ENCODE assay signal across 13 cellular contexts in the genomic region with DNA sequence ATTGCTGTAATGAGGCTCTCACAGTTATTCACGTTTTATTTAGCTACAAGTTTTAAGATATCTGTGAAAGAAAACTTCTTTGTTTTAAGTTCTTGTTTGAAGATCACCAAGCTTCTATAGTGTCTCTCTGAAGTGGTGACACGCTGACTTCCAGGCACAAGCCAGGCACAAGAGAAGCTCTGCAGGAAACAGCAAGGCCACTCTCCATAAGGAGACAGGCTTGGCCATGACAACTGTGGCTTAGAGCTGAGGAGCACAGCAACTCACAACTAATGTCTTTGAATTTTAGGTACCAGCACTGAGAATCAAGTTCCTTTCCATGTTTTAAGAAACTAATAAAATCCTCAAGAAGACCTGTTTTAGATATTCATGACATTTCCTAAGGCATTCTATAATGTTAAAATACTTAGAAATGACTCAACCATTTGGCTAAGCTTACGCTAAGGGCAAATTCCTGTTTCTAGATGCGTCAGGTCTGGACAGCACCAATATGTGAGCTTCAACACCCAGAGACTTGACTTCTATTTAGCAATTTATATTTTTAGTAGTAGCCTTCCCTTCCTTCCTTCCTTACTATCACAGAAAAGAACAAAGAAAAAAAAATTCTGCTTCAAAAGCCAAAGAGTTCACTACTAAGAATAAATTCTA. TPM values are rescaled to one million over a fixed set of nuclear protein-coding genes. Genes with fewer than 3 reads are reported as not detected.
DNase-seq lines count a peak whose midpoint lies in the region; ATAC-seq and TF ChIP-seq lines count a peak whose summit lies in the region.
"Had no signal": no experiment of that assay in that cellular context is flagged by ENCODE, and none has a peak within 500 bp of the region (broad histone marks: within the 10 kb centered on the region; RNA-seq: fewer than 3 reads in every experiment).

No MANE protein-coding gene starts in this region.

- H3K4ac ChIP-seq in mesendoderm (ENCODE audit: low read depth, low read length), result no peak overlapping the region

- H3K18ac ChIP-seq in mesendoderm (ENCODE audit: low read length), result no peak overlapping the region

- POLR2A ChIA-PET in RWPE1 (lab: Yijun Ruan, JAX; ENCODE audit: low non-redundant PET), result no interaction called here
- POLR2A ChIA-PET in activated CD4-positive, alpha-beta T cell treated with anti-CD3 and anti-CD28 coated beads for 36 hours (lab: Charles Lee), result no interaction called here

- no peak overlapping the region for H3K4me3 Mint-ChIP-seq in endodermal cell
- no peak overlapping the region for H3K4me3 Mint-ChIP-seq in activated naive CD8-positive, alpha-beta T cell treated with anti-CD3 and anti-CD28 coated beads, Interleukin-2, amount 50 U/mL, for 24 hours
- no peak overlapping the region for H3K4me3 Mint-ChIP-seq in activated CD4-positive, alpha-beta T cell treated with anti-CD3 and anti-CD28 coated beads for 36 hours

- H2BK120ac ChIP-seq in mesendoderm (ENCODE audit: low read depth, low read length), result no peak overlapping the region

- H2AK5ac ChIP-seq in mesendoderm (ENCODE audit: low read length), result no peak overlapping the region

- H3K27me3 Mint-ChIP-seq in endodermal cell (ENCODE audit: insufficient read depth), result no peaks in the 10 kb centered on the region
- H3K27me3 Mint-ChIP-seq in activated naive CD8-positive, alpha-beta T cell treated with anti-CD3 and anti-CD28 coated beads, Interleukin-2, amount 50 U/mL, for 24 hours, result no peaks in the 10 kb centered on the region
- no peaks in the 10 kb centered on the region for H3K27me3 Mint-ChIP-seq in activated CD4-positive, alpha-beta T cell treated with anti-CD3 and anti-CD28 coated beads for 36 hours

- no peaks in the 10 kb centered on the region for H3K27me3 ChIP-seq in endodermal cell (ENCODE audit: control insufficient read depth, insufficient read depth, low read length, poor library complexity, severe bottlenecking)
- no peaks in the 10 kb centered on the region for H3K27me3 ChIP-seq in mesendoderm (ENCODE audit: insufficient read depth, low read length, poor library complexity)
- H3K27me3 ChIP-seq: testis had no signal

- DNase-seq in CD1c-positive myeloid dendritic cell (ENCODE audit: extremely low spot score) (peak; percentile 41), RWPE1 (ENCODE audit: low spot score) (peak; percentile 38), endodermal cell (no peak), mesendoderm (peak; percentile 51)
- DNase-seq in activated naive CD8-positive, alpha-beta T cell treated with anti-CD3 and anti-CD28 coated beads, Interleukin-2, amount 50 U/mL, for 24 hours, result no peak
- DNase-seq in activated CD4-positive, alpha-beta T cell treated with anti-CD3 and anti-CD28 coated beads for 36 hours, result no peak
- DNase-seq in activated CD4-positive, alpha-beta T cell treated with anti-CD3 and anti-CD28 coated beads for 4 hours, result no peak
- DNase-seq: activated gamma-delta T cell treated with Interleukin-2 at 50 U/mL for 16 hours, cerebellar nuclear complex, SHP77, testis had no signal

- H3K4me1 ChIP-seq in endodermal cell (ENCODE audit: control insufficient read depth, insufficient read depth, low read length) (no peaks in the 10 kb centered on the region), mesendoderm (ENCODE audit: control insufficient read depth, low read depth, low read length) (peaks cover 24% of the 10 kb centered on the region)

- peaks cover 6% of the 10 kb centered on the region for H3K36me3 Mint-ChIP-seq in endodermal cell (ENCODE audit: low read depth)
- H3K36me3 Mint-ChIP-seq in activated naive CD8-positive, alpha-beta T cell treated with anti-CD3 and anti-CD28 coated beads, Interleukin-2, amount 50 U/mL, for 24 hours (ENCODE audit: low read depth), result peaks cover 11% of the 10 kb centered on the region
- peaks cover 12% of the 10 kb centered on the region for H3K36me3 Mint-ChIP-seq in activated CD4-positive, alpha-beta T cell treated with anti-CD3 and anti-CD28 coated beads for 36 hours (ENCODE audit: low read depth)

- no peak overlapping the region for H3K4me3 ChIP-seq in endodermal cell (ENCODE audit: low read length)
- H3K4me3 ChIP-seq in mesendoderm (ENCODE audit: low read length), result no peak overlapping the region
- H3K4me3 ChIP-seq: prostate gland, testis had no signal

- H3K9ac ChIP-seq in endodermal cell (ENCODE audit: extremely low read depth, low read length, poor library complexity, severe bottlenecking), result no peak overlapping the region
- no peak overlapping the region for H3K9ac ChIP-seq in mesendoderm (ENCODE audit: low read length)

- H3K56ac ChIP-seq in mesendoderm (ENCODE audit: low read length), result no peak overlapping the region

- H3K9me3 ChIP-seq in endodermal cell (ENCODE audit: control insufficient read depth, low read length), result no peaks in the 10 kb centered on the region
- H3K9me3 ChIP-seq: prostate gland, testis had no signal

- H3K79me1 ChIP-seq in mesendoderm (ENCODE audit: low read length), result peaks cover 8% of the 10 kb centered on the region

- H3K23ac ChIP-seq in mesendoderm (ENCODE audit: low read length), result no peak overlapping the region

- no peak overlapping the region for H3K4me2 ChIP-seq in mesendoderm (ENCODE audit: low read length)

- WGBS in endodermal cell (ENCODE audit: insufficient coverage in 1 of 2, insufficient read length in 1 of 2), 2 experiments, result 81 to 91% methylated on average over 3 to 4 of the region's 4 CpGs
- WGBS in mesendoderm (ENCODE audit: extremely low coverage, insufficient coverage, low lambda C conversion rate), result no CpG with 5 or more reads among the region's 4 CpGs

- H3K27ac ChIP-seq in RWPE1, result peak overlapping the region; percentile 73
- H3K27ac ChIP-seq in endodermal cell (ENCODE audit: low read depth, low read length), result no peak overlapping the region
- H3K27ac ChIP-seq in mesendoderm (ENCODE audit: low read depth, low read length), result no peak overlapping the region
- H3K27ac ChIP-seq: prostate gland had no signal

- H3K4me1 Mint-ChIP-seq in endodermal cell, result peaks cover 70% of the 10 kb centered on the region
- no peaks in the 10 kb centered on the region for H3K4me1 Mint-ChIP-seq in activated naive CD8-positive, alpha-beta T cell treated with anti-CD3 and anti-CD28 coated beads, Interleukin-2, amount 50 U/mL, for 24 hours
- peaks cover under 1% of the 10 kb centered on the region for H3K4me1 Mint-ChIP-seq in activated CD4-positive, alpha-beta T cell treated with anti-CD3 and anti-CD28 coated beads for 36 hours

- no peak overlapping the region for H4K5ac ChIP-seq in mesendoderm (ENCODE audit: low read length)

- TF ChIP-seq CTCF in RWPE1 (conservative IDR thresholded peaks at IDR 0.05; ENCODE audit: low read depth) (no peak), endodermal cell (conservative IDR thresholded peaks at IDR 0.05) (no peak)

- no peak overlapping the region for H2BK5ac ChIP-seq in mesendoderm (ENCODE audit: low read length)

- H3K36me3 ChIP-seq in endodermal cell (ENCODE audit: control insufficient read depth, insufficient read depth, low read length) (peaks cover 6% of the 10 kb centered on the region), mesendoderm (ENCODE audit: control insufficient read depth, insufficient read depth, low read length) (no peaks in the 10 kb centered on the region)
- H3K36me3 ChIP-seq: prostate gland had no signal

- H3K27ac Mint-ChIP-seq in endodermal cell, result peak overlapping the region; percentile 56
- no peak overlapping the region for H3K27ac Mint-ChIP-seq in activated naive CD8-positive, alpha-beta T cell treated with anti-CD3 and anti-CD28 coated beads, Interleukin-2, amount 50 U/mL, for 24 hours
- H3K27ac Mint-ChIP-seq in activated CD4-positive, alpha-beta T cell treated with anti-CD3 and anti-CD28 coated beads for 36 hours, result no peak overlapping the region

- intact Hi-C loops in activated CD4-positive, alpha-beta T cell treated with anti-CD3 and anti-CD28 coated beads for 36 hours (cut with DNase I, micrococcal nuclease), result no loop called here

- ATAC-seq in activated naive CD8-positive, alpha-beta T cell treated with anti-CD3 and anti-CD28 coated beads, Interleukin-2, amount 50 U/mL, for 24 hours, result no peak
- ATAC-seq in activated CD4-positive, alpha-beta T cell treated with anti-CD3 and anti-CD28 coated beads for 36 hours, result no peak
- no peak for ATAC-seq in GM18867 (IDR thresholded peaks at IDR 0.05; ENCODE audit: unreplicated experiment)

- CTCF ChIA-PET in RWPE1 (lab: Yijun Ruan, JAX), result interaction anchor here (0.6 kb wide), 1 partner anchor 329 kb away, joined by 3 read pairs; no protein-coding TSS in a partner anchor
- CTCF ChIA-PET in activated CD4-positive, alpha-beta T cell treated with anti-CD3 and anti-CD28 coated beads for 36 hours (lab: Charles Lee), result interaction anchor here (0.5 kb wide), 1 partner anchor 586 kb away, joined by 3 read pairs; no protein-coding TSS in a partner anchor

- no peak overlapping the region for H4K8ac ChIP-seq in mesendoderm (ENCODE audit: low read depth, low read length)

- no peaks in the 10 kb centered on the region for H3K9me3 Mint-ChIP-seq in endodermal cell
- H3K9me3 Mint-ChIP-seq in activated naive CD8-positive, alpha-beta T cell treated with anti-CD3 and anti-CD28 coated beads, Interleukin-2, amount 50 U/mL, for 24 hours, result no peaks in the 10 kb centered on the region
- H3K9me3 Mint-ChIP-seq in activated CD4-positive, alpha-beta T cell treated with anti-CD3 and anti-CD28 coated beads for 36 hours (ENCODE audit: low read depth), result no peaks in the 10 kb centered on the region

- no peak overlapping the region for H2BK15ac ChIP-seq in mesendoderm (replicated peaks; ENCODE audit: low read depth)

- peaks cover 75% of the 10 kb centered on the region for H3K79me2 ChIP-seq in mesendoderm (ENCODE audit: control insufficient read depth, insufficient read depth, low read length)

RNA-seq across cellular contexts. Expression of a gene that starts 40.2 kb away (rescaled TPM):
- total RNA-seq in endodermal cell, result 100 to 1,000 TPM; 460 to 557 TPM
- polyA plus RNA-seq in endodermal cell (2013, experiment 1 of 2), result 396 TPM
- polyA plus RNA-seq in endodermal cell (2013, experiment 2 of 2), result 358 TPM
- 355 TPM for polyA plus RNA-seq in mesendoderm (2013, experiment 1 of 2)
- polyA plus RNA-seq in mesendoderm (2013, experiment 2 of 2), result 363 TPM
- total RNA-seq in activated CD4-positive, alpha-beta T cell treated with anti-CD3 and anti-CD28 coated beads for 36 hours, result 10 to 100 TPM; 59.8 to 71.1 TPM

Comparison
In these comparisons a context has a peak if more than half of its experiments do, and no peak if none do; other contexts are left out.
1. DNase-seq: peak in CD1c-positive myeloid dendritic cell (single experiment), RWPE1 (single experiment) and mesendoderm (single experiment); none in endodermal cell (single experiment), activated naive CD8-positive, alpha-beta T cell treated with anti-CD3 and anti-CD28 coated beads, Interleukin-2, amount 50 U/mL, for 24 hours (single experiment), activated CD4-positive, alpha-beta T cell treated with anti-CD3 and anti-CD28 coated beads for 36 hours (single experiment) and activated CD4-positive, alpha-beta T cell treated with anti-CD3 and anti-CD28 coated beads for 4 hours (0 of 2).
2. RNA of a gene that starts 40.2 kb away (total RNA-seq): 460 to 557 TPM in endodermal cell; 59.8 to 71.1 TPM in activated CD4-positive, alpha-beta T cell treated with anti-CD3 and anti-CD28 coated beads for 36 hours; every median in the first group is over 4 times any median in the second.